Comparison of ENCODE assay signal across 9 cellular contexts in genomic region chrX:38754102-38754790, GRCh38. TPM values are rescaled to one million over a fixed set of nuclear protein-coding genes. Genes with fewer than 3 reads are reported as not detected.
DNase-seq lines count a peak whose midpoint lies in the region; ATAC-seq and TF ChIP-seq lines count a peak whose summit lies in the region.
"Had no signal": no experiment of that assay in that cellular context is flagged by ENCODE, and none has a peak within 500 bp of the region (broad histone marks: within the 10 kb centered on the region; RNA-seq: fewer than 3 reads in every experiment).

No MANE protein-coding gene starts in this region.

- H3K4me3 ChIP-seq in parathyroid adenoma (ENCODE audit: low read depth, low read length), result no peak overlapping the region

- H3K27me3 ChIP-seq in parathyroid adenoma (ENCODE audit: control insufficient read depth, insufficient read depth, low read length), result no peaks in the 10 kb centered on the region

- TF ChIP-seq CTCF in AG09319 (IDR thresholded peaks at IDR 0.05; ENCODE audit: low read depth, low read length) (peak; percentile 63), GM12874 (IDR thresholded peaks at IDR 0.05; ENCODE audit: insufficient read depth, low read depth, low read length) (peak; percentile 38; the same call in 1 of the 2 replicates), WTC11 (IDR thresholded peaks at IDR 0.05) (no peak), parathyroid adenoma (IDR thresholded peaks at IDR 0.05) (peak; percentile 40)

- no peaks in the 10 kb centered on the region for H3K36me3 ChIP-seq in parathyroid adenoma (ENCODE audit: control insufficient read depth, insufficient read depth, low read length)

- peak; percentile 16 for DNase-seq in AG09319 (ENCODE audit: extremely low read depth, low read depth)
- peak; percentile 25 to 72 for DNase-seq in NCI-H2081 (lab: John Stamatoyannopoulos, UW)
- DNase-seq in WTC11 (ENCODE audit: low spot score), result peak; percentile 12
- DNase-seq in fibroblast of peridontal ligament (ENCODE audit: extremely low read depth), result peak; percentile 77
- DNase-seq in NCI-H187 (lab: John Stamatoyannopoulos, UW), result no peak
- DNase-seq: left cardiac atrium had no signal

- peaks cover 3% of the 10 kb centered on the region; the same call in 1 of the 2 replicates for H3K27me3 Mint-ChIP-seq in WTC11 (ENCODE audit: low read depth)

- no peak overlapping the region for H3K4me2 ChIP-seq in parathyroid adenoma (ENCODE audit: low read length)

- H3K9me3 ChIP-seq in parathyroid adenoma (ENCODE audit: control insufficient read depth, low read length), result no peaks in the 10 kb centered on the region

- ATAC-seq in WTC11 (peak; percentile 47; the same call in 1 of the 2 replicates), HG03439 (IDR thresholded peaks at IDR 0.05; ENCODE audit: unreplicated experiment) (no peak)

- H3K79me2 ChIP-seq in parathyroid adenoma, result no peaks in the 10 kb centered on the region

- no peak overlapping the region for H3K27ac ChIP-seq in parathyroid adenoma

- H3K4me1 ChIP-seq in parathyroid adenoma, result no peaks in the 10 kb centered on the region

- H3K36me3 Mint-ChIP-seq in WTC11, result no peaks in the 10 kb centered on the region

- H3K27ac Mint-ChIP-seq in WTC11, result no peak overlapping the region

- no peaks in the 10 kb centered on the region for H3K9me3 Mint-ChIP-seq in WTC11

- POLR2A ChIA-PET in WTC11 (lab: Charles Lee), result no interaction called here

- H3K9ac ChIP-seq in parathyroid adenoma, result no peak overlapping the region

- H3K4me3 Mint-ChIP-seq in WTC11, result no peak overlapping the region

- CTCF ChIA-PET in WTC11 (lab: Charles Lee), result interaction anchor here (1.2 to 1.9 kb wide), 2 partner anchors 394 to 398 kb away, joined by 5 to 8 read pairs; no protein-coding TSS in a partner anchor

- H2AFZ ChIP-seq in parathyroid adenoma, result no peak overlapping the region

- H3K4me1 Mint-ChIP-seq in WTC11, result peaks cover 19% of the 10 kb centered on the region

TF ChIP-seq in WTC11, 78 proteins besides CTCF, POLR2A, EP300 and RAD21 (continues in another document):
- no peak for TF ChIP-seq NR2C2 (CRISPR knock-in tag; IDR thresholded peaks at IDR 0.05)
- no peak for TF ChIP-seq RORB (CRISPR knock-in tag; IDR thresholded peaks at IDR 0.05)
- TF ChIP-seq ZNF232 (CRISPR knock-in tag; IDR thresholded peaks at IDR 0.05), result no peak
- no peak for TF ChIP-seq ERG (CRISPR knock-in tag; IDR thresholded peaks at IDR 0.05)
- TF ChIP-seq, protein P1, sequence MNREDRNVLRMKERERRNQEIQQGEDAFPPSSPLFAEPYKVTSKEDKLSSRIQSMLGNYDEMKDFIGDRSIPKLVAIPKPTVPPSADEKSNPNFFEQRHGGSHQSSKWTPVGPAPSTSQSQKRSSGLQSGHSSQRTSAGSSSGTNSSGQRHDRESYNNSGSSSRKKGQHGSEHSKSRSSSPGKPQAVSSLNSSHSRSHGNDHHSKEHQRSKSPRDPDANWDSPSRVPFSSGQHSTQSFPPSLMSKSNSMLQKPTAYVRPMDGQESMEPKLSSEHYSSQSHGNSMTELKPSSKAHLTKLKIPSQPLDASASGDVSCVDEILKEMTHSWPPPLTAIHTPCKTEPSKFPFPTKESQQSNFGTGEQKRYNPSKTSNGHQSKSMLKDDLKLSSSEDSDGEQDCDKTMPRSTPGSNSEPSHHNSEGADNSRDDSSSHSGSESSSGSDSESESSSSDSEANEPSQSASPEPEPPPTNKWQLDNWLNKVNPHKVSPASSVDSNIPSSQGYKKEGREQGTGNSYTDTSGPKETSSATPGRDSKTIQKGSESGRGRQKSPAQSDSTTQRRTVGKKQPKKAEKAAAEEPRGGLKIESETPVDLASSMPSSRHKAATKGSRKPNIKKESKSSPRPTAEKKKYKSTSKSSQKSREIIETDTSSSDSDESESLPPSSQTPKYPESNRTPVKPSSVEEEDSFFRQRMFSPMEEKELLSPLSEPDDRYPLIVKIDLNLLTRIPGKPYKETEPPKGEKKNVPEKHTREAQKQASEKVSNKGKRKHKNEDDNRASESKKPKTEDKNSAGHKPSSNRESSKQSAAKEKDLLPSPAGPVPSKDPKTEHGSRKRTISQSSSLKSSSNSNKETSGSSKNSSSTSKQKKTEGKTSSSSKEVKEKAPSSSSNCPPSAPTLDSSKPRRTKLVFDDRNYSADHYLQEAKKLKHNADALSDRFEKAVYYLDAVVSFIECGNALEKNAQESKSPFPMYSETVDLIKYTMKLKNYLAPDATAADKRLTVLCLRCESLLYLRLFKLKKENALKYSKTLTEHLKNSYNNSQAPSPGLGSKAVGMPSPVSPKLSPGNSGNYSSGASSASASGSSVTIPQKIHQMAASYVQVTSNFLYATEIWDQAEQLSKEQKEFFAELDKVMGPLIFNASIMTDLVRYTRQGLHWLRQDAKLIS (CRISPR knock-in tag; IDR thresholded peaks at IDR 0.05; ENCODE audit: borderline replicate concordance), result no peak
- no peak for TF ChIP-seq FOXK1 (CRISPR knock-in tag; IDR thresholded peaks at IDR 0.05)
- TF ChIP-seq ETV6 (CRISPR knock-in tag; IDR thresholded peaks at IDR 0.05), result no peak
- no peak for TF ChIP-seq NFYB (CRISPR knock-in tag; conservative IDR thresholded peaks at IDR 0.05; ENCODE audit: low read depth)
- no peak for TF ChIP-seq FOXP1 (CRISPR knock-in tag; IDR thresholded peaks at IDR 0.05; ENCODE audit: borderline replicate concordance)
- TF ChIP-seq ZMAT4 (CRISPR knock-in tag; IDR thresholded peaks at IDR 0.05), result no peak
- TF ChIP-seq EMX1 (CRISPR knock-in tag; IDR thresholded peaks at IDR 0.05), result no peak
- TF ChIP-seq ZNF219 (CRISPR knock-in tag; IDR thresholded peaks at IDR 0.05; ENCODE audit: borderline replicate concordance), result no peak
- TF ChIP-seq, protein P2, sequence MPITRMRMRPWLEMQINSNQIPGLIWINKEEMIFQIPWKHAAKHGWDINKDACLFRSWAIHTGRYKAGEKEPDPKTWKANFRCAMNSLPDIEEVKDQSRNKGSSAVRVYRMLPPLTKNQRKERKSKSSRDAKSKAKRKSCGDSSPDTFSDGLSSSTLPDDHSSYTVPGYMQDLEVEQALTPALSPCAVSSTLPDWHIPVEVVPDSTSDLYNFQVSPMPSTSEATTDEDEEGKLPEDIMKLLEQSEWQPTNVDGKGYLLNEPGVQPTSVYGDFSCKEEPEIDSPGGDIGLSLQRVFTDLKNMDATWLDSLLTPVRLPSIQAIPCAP (CRISPR knock-in tag; IDR thresholded peaks at IDR 0.05), result no peak
- TF ChIP-seq, protein P3, sequence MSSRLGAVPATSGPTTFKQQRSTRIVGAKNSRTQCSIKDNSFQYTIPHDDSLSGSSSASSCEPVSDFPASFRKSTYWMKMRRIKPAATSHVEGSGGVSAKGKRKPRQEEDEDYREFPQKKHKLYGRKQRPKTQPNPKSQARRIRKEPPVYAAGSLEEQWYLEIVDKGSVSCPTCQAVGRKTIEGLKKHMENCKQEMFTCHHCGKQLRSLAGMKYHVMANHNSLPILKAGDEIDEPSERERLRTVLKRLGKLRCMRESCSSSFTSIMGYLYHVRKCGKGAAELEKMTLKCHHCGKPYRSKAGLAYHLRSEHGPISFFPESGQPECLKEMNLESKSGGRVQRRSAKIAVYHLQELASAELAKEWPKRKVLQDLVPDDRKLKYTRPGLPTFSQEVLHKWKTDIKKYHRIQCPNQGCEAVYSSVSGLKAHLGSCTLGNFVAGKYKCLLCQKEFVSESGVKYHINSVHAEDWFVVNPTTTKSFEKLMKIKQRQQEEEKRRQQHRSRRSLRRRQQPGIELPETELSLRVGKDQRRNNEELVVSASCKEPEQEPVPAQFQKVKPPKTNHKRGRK (CRISPR knock-in tag; IDR thresholded peaks at IDR 0.05; ENCODE audit: borderline replicate concordance), result no peak
- TF ChIP-seq AR (CRISPR knock-in tag; IDR thresholded peaks at IDR 0.05), result no peak
- no peak for TF ChIP-seq JUN (CRISPR knock-in tag; IDR thresholded peaks at IDR 0.05)
- no peak for TF ChIP-seq ZNF317 (CRISPR knock-in tag; IDR thresholded peaks at IDR 0.05; ENCODE audit: borderline replicate concordance, low read depth)

RNA-seq across cellular contexts. Expression of gene MID1IP1, which starts 47.0 kb away (rescaled TPM):
- total RNA-seq in WTC11 (2021), result 118 to 132 TPM (median 131 TPM) in 3 replicates

Comparison
In these comparisons a context has a peak if more than half of its experiments do, and no peak if none do; other contexts are left out.
1. DNase-seq: peak in AG09319 (single experiment), NCI-H2081 (2 of 2), WTC11 (single experiment) and fibroblast of peridontal ligament (single experiment); none in NCI-H187 (0 of 2).